In genomic region chr1:67941746-67942145, GRCh38 we compare ENCODE assay signal across 1 cellular context.
TF ChIP-seq lines count a peak whose summit lies in the region.

No MANE protein-coding gene starts in this region.

TF ChIP-seq in neural cell, 6 proteins besides CTCF, POLR2A, EP300 and RAD21 (continued from another document):
- no peak for TF ChIP-seq REST (IDR thresholded peaks at IDR 0.05; ENCODE audit: borderline replicate concordance)
- TF ChIP-seq POLR2AphosphoS5 (IDR thresholded peaks at IDR 0.05), result no peak
- TF ChIP-seq MXI1 (conservative IDR thresholded peaks at IDR 0.05; ENCODE audit: poor library complexity, severe bottlenecking), result no peak
